In genomic region chr17:78367193-78367592, GRCh38 we compare ENCODE assay signal across 18 cellular contexts. TPM values are rescaled to one million over a fixed set of nuclear protein-coding genes. Genes with fewer than 3 reads are reported as not detected.
DNase-seq lines count a peak whose midpoint lies in the region; ATAC-seq and TF ChIP-seq lines count a peak whose summit lies in the region.
"Had no signal": no experiment of that assay in that cellular context is flagged by ENCODE, and none has a peak within 500 bp of the region (broad histone marks: within the 10 kb centered on the region; RNA-seq: fewer than 3 reads in every experiment).

No MANE protein-coding gene starts in this region.

- H4K91ac ChIP-seq in neuronal stem cell (ENCODE audit: low read depth, low read length, poor library complexity), result no peak overlapping the region

- H3K4me3 ChIP-seq in cardiac muscle cell (no peak overlapping the region), iPS-20b (ENCODE audit: low read length) (no peak overlapping the region), neuronal stem cell (ENCODE audit: low read length in 2 of 2) (no peak overlapping the region)
- H3K4me3 ChIP-seq: SK-N-MC had no signal

- H3K27me3 ChIP-seq in cardiac muscle cell (no peaks in the 10 kb centered on the region), iPS-20b (ENCODE audit: insufficient read depth, low read length) (no peaks in the 10 kb centered on the region), neuronal stem cell (ENCODE audit: control insufficient read depth in 3 of 3, insufficient read depth in 3 of 3, low read depth in 1 of 3, low read length in 3 of 3) (no peaks in the 10 kb centered on the region)

- H2BK15ac ChIP-seq in neuronal stem cell (ENCODE audit: low read length), result peak overlapping the region; percentile 95

- no peak overlapping the region for H2AFZ ChIP-seq in neuronal stem cell (ENCODE audit: low read length)

- H4K8ac ChIP-seq in neuronal stem cell (ENCODE audit: low read depth, low read length), result no peak overlapping the region

- H3K27ac ChIP-seq in cardiac muscle cell, result peak overlapping the region; percentile 97
- no peak overlapping the region for H3K27ac ChIP-seq in iPS-20b (ENCODE audit: low read length)
- H3K27ac ChIP-seq in neuronal stem cell (replicated peaks; ENCODE audit: low read length), result peak overlapping the region; percentile 43
- H3K27ac ChIP-seq: 22Rv1, HL-60, SK-N-MC had no signal

- no CpG with 5 or more reads among the region's 5 CpGs for WGBS in neuronal stem cell (ENCODE audit: extremely low coverage in 2 of 2, insufficient read length in 2 of 2, insufficient replicate concordance in 1 of 2), 2 donors

- DNase-seq in cardiac muscle cell (ENCODE audit: low read depth in 1 of 2, low spot score in 1 of 2) (no peak), Right ventricle myocardium superior (no peak), neuronal stem cell (ENCODE audit: low spot score) (no peak), dedifferentiated amniotic fluid mesenchymal stem cell (ENCODE audit: extremely low spot score) (no peak), iPS-NIHi11 (ENCODE audit: low spot score) (no peak)
- DNase-seq in activated naive CD4-positive, alpha-beta T cell treated with Interleukin-2 at 50 U/mL for 16 hours, result no peak
- DNase-seq in activated CD4-positive, alpha-beta T cell treated with anti-CD3 and anti-CD28 coated beads, Interleukin-2, amount 50 U/mL, for 4 hours, result no peak
- DNase-seq: CD4-positive, alpha-beta memory T cell; DMS79; HCEC 1CT; NCI-H1105 treated with DMSO at 0.1 percent for 48 hours; NCI-H187; NCI-H345; NCI-H526 treated with DMSO at 0.1 percent for 48 hours had no signal

- no peaks in the 10 kb centered on the region for H3K36me3 ChIP-seq in cardiac muscle cell
- no peaks in the 10 kb centered on the region for H3K36me3 ChIP-seq in iPS-20b (ENCODE audit: insufficient read depth, low read depth, low read length)
- no peaks in the 10 kb centered on the region for H3K36me3 ChIP-seq in neuronal stem cell (replicated peaks in 1 of 2; ENCODE audit: control insufficient read depth in 2 of 2, insufficient read depth in 2 of 2, low read length in 2 of 2)

- no peaks in the 10 kb centered on the region for H3K79me1 ChIP-seq in neuronal stem cell (ENCODE audit: low read depth, low read length)

- no peak overlapping the region for H3K4me2 ChIP-seq in neuronal stem cell (ENCODE audit: insufficient read depth, low read length, poor library complexity, severe bottlenecking)

- peak overlapping the region; percentile 10 for H2BK120ac ChIP-seq in neuronal stem cell (ENCODE audit: low read depth, low read length)

- ATAC-seq in Right ventricle myocardium superior (ENCODE audit: poor library complexity), result no peak

- H3K9me3 ChIP-seq in cardiac muscle cell (ENCODE audit: low read depth) (no peaks in the 10 kb centered on the region), iPS-20b (ENCODE audit: insufficient read depth, low read depth, low read length) (no peaks in the 10 kb centered on the region), neuronal stem cell (replicated peaks in 1 of 2; ENCODE audit: control insufficient read depth in 2 of 2, insufficient read depth in 1 of 2, low read depth in 1 of 2, low read length in 2 of 2) (no peaks in the 10 kb centered on the region)

- no peak overlapping the region for H2BK5ac ChIP-seq in neuronal stem cell (ENCODE audit: low read length)

- H3K18ac ChIP-seq in neuronal stem cell (ENCODE audit: low read length), result peak overlapping the region; percentile 93

- peak overlapping the region; percentile 79 for H2AK5ac ChIP-seq in neuronal stem cell (ENCODE audit: low read depth, low read length)

- no peak overlapping the region for H3K14ac ChIP-seq in neuronal stem cell (ENCODE audit: low read length)

- H2BK12ac ChIP-seq in neuronal stem cell (ENCODE audit: low read length), result peak overlapping the region; percentile 30

- no peak for TF ChIP-seq CTCF in cardiac muscle cell (IDR thresholded peaks at IDR 0.05; ENCODE audit: low read depth, low read length)

- H3K4me1 ChIP-seq in cardiac muscle cell (ENCODE audit: low read depth) (peaks cover 37% of the 10 kb centered on the region), iPS-20b (ENCODE audit: insufficient read depth, low read length) (peaks cover 56% of the 10 kb centered on the region; the same call in 1 of the 2 replicates), neuronal stem cell (ENCODE audit: control insufficient read depth in 2 of 2, insufficient read depth in 1 of 2, low read depth in 1 of 2, low read length in 2 of 2) (peaks cover 50 to 55% of the 10 kb centered on the region in 2 donors)

- intact Hi-C loops in Right ventricle myocardium superior (cut with DNase I), result no loop called here

- H3K9ac ChIP-seq in iPS-20b (ENCODE audit: low read depth, low read length) (peak overlapping the region; percentile 40; the same call in 1 of the 2 replicates), neuronal stem cell (ENCODE audit: low read depth, low read length, poor library complexity) (no peak overlapping the region)

- no peak overlapping the region for H3K4ac ChIP-seq in neuronal stem cell (ENCODE audit: low read length)

- no peak overlapping the region for H3K23ac ChIP-seq in neuronal stem cell (ENCODE audit: low read depth, low read length, poor library complexity)

RNA-seq across cellular contexts. Expression of gene SOCS3, which starts 7.3 kb away (rescaled TPM):
- total RNA-seq in cardiac muscle cell (51.7 and 59.0 TPM in 2 replicates), Right ventricle myocardium superior (10.5 TPM)
- 33.3 and 45.5 TPM in 2 replicates for polyA plus RNA-seq in cardiac muscle cell
- 17.8 TPM for polyA plus RNA-seq in neuronal stem cell (2013, experiment 1 of 2)
- polyA plus RNA-seq in neuronal stem cell (2013, experiment 2 of 2), result 18.2 TPM

RNA-seq across cellular contexts. Expression of gene PGS1, which starts 11.3 kb away (rescaled TPM):
- total RNA-seq in cardiac muscle cell (52.5 and 64.7 TPM in 2 replicates), Right ventricle myocardium superior (18.1 TPM)
- polyA plus RNA-seq in cardiac muscle cell, result 46.7 and 50.7 TPM in 2 replicates
- 28.6 TPM for polyA plus RNA-seq in neuronal stem cell (2013, experiment 1 of 2)
- 27.5 TPM for polyA plus RNA-seq in neuronal stem cell (2013, experiment 2 of 2)
